In genomic region chr15:69140306-69140705, GRCh38 we compare ENCODE assay signal across 14 cellular contexts.
"Had no signal": no experiment of that assay in that cellular context is flagged by ENCODE, and none has a peak within 500 bp of the region (broad histone marks: within the 10 kb centered on the region; RNA-seq: fewer than 3 reads in every experiment).

No MANE protein-coding gene starts in this region.

- H3K4me3 ChIP-seq: hepatocyte, lower lobe of right lung, testis had no signal

- H3K4me1 ChIP-seq: lower lobe of right lung, testis had no signal

- H3K27ac ChIP-seq: epithelial cell of prostate, lower lobe of right lung, testis had no signal

- H3K36me3 ChIP-seq: lower lobe of right lung had no signal

- H3K9me3 ChIP-seq: lower lobe of right lung, testis had no signal

- ATAC-seq: activated naive CD8-positive, alpha-beta T cell treated with anti-CD3 and anti-CD28 coated beads, Interleukin-2, amount 50 U/mL, for 24 hours; effector memory CD8-positive, alpha-beta T cell; left cardiac atrium; lower lobe of right lung had no signal

- DNase-seq: activated B cell treated with CpG ODN at 0.5 μM for 24 hours; activated CD4-positive, alpha-beta T cell treated with anti-CD3 and anti-CD28 coated beads, Interleukin-2, amount 10 ng/mL, durations not matched to agents 7 days and 5 days; activated CD8-positive, alpha-beta memory T cell treated with anti-CD3 and anti-CD28 coated beads for 24 hours; activated naive CD4-positive, alpha-beta T cell treated with Interleukin-2 at 50 U/mL for 16 hours; activated naive CD8-positive, alpha-beta T cell treated with anti-CD3 and anti-CD28 coated beads, Interleukin-2, amount 50 U/mL, for 24 hours; effector memory CD8-positive, alpha-beta T cell; left cardiac atrium; lower lobe of right lung; naive B cell; stimulated activated CD4-positive, alpha-beta T cell treated with anti-CD3 and anti-CD28 coated beads, Interleukin-15, amount 100 ng/mL, for 24 hours; stimulated activated CD4-positive, alpha-beta T cell treated with anti-CD3 and anti-CD28 coated beads, Interleukin-4, amount 100 ng/mL, for 24 hours; testis had no signal

- H3K27me3 ChIP-seq: testis had no signal
